In genomic region chr16:72437891-72438290, GRCh38 we compare ENCODE assay signal across 6 cellular contexts.
"Had no signal": no experiment of that assay in that cellular context is flagged by ENCODE, and none has a peak within 500 bp of the region (broad histone marks: within the 10 kb centered on the region; RNA-seq: fewer than 3 reads in every experiment).

No MANE protein-coding gene starts in this region.

- H3K4me1 Mint-ChIP-seq: IgD-negative memory B cell had no signal

- H3K27me3 Mint-ChIP-seq: IgD-negative memory B cell had no signal

- FAIRE-seq: HTR-8/SVneo had no signal

- DNase-seq: KBM-7, KG1 had no signal

- H3K4me2 ChIP-seq: KMS-11 had no signal

- H3K4me3 Mint-ChIP-seq: IgD-negative memory B cell had no signal

- H3K9ac ChIP-seq: KMS-11 had no signal

- H3K27ac ChIP-seq: HL-60, KMS-11 had no signal
